In the genomic region with DNA sequence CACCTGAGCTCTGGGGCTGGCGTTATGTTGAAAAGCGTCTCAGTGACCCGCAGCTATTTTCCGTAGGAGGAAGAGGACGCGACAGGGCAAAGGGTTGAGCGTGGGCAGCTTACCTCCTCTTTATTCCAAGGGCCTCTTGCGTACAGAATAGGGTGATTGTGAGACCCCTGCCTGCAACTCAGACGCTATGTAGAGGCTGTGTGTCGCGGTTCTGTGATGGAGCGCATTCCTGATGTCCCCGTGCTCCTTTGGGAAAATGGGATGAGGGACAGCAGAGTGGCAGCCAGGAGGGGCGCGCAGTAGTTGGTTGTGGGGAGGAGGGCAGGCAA, we compare ENCODE assay signal across 1 cellular context.
TF ChIP-seq lines count a peak whose summit lies in the region.

No MANE protein-coding gene starts in this region.

TF ChIP-seq in GM23338, 12 proteins besides CTCF, POLR2A, EP300 and RAD21 (continued from another document):
- TF ChIP-seq, protein P1, sequence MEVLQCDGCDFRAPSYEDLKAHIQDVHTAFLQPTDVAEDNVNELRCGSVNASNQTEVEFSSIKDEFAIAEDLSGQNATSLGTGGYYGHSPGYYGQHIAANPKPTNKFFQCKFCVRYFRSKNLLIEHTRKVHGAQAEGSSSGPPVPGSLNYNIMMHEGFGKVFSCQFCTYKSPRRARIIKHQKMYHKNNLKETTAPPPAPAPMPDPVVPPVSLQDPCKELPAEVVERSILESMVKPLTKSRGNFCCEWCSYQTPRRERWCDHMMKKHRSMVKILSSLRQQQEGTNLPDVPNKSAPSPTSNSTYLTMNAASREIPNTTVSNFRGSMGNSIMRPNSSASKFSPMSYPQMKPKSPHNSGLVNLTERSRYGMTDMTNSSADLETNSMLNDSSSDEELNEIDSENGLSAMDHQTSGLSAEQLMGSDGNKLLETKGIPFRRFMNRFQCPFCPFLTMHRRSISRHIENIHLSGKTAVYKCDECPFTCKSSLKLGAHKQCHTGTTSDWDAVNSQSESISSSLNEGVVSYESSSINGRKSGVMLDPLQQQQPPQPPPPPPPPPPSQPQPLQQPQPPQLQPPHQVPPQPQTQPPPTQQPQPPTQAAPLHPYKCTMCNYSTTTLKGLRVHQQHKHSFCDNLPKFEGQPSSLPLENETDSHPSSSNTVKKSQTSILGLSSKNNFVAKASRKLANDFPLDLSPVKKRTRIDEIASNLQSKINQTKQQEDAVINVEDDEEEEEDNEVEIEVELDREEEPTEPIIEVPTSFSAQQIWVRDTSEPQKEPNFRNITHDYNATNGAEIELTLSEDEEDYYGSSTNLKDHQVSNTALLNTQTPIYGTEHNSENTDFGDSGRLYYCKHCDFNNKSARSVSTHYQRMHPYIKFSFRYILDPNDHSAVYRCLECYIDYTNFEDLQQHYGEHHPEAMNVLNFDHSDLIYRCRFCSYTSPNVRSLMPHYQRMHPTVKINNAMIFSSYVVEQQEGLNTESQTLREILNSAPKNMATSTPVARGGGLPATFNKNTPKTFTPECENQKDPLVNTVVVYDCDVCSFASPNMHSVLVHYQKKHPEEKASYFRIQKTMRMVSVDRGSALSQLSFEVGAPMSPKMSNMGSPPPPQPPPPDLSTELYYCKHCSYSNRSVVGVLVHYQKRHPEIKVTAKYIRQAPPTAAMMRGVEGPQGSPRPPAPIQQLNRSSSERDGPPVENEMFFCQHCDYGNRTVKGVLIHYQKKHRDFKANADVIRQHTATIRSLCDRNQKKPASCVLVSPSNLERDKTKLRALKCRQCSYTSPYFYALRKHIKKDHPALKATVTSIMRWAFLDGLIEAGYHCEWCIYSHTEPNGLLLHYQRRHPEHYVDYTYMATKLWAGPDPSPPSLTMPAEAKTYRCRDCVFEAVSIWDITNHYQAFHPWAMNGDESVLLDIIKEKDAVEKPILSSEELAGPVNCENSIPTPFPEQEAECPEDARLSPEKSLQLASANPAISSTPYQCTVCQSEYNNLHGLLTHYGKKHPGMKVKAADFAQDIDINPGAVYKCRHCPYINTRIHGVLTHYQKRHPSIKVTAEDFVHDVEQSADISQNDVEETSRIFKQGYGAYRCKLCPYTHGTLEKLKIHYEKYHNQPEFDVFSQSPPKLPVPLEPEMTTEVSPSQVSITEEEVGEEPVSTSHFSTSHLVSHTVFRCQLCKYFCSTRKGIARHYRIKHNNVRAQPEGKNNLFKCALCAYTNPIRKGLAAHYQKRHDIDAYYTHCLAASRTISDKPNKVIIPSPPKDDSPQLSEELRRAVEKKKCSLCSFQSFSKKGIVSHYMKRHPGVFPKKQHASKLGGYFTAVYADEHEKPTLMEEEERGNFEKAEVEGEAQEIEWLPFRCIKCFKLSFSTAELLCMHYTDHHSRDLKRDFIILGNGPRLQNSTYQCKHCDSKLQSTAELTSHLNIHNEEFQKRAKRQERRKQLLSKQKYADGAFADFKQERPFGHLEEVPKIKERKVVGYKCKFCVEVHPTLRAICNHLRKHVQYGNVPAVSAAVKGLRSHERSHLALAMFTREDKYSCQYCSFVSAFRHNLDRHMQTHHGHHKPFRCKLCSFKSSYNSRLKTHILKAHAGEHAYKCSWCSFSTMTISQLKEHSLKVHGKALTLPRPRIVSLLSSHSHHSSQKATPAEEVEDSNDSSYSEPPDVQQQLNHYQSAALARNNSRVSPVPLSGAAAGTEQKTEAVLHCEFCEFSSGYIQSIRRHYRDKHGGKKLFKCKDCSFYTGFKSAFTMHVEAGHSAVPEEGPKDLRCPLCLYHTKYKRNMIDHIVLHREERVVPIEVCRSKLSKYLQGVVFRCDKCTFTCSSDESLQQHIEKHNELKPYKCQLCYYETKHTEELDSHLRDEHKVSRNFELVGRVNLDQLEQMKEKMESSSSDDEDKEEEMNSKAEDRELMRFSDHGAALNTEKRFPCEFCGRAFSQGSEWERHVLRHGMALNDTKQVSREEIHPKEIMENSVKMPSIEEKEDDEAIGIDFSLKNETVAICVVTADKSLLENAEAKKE (CRISPR knock-in tag; IDR thresholded peaks at IDR 0.05) = no peak
- TF ChIP-seq EZH2phosphoT487 (IDR thresholded peaks at IDR 0.05; ENCODE audit: unreplicated experiment) = no peak
- TF ChIP-seq STAT1 (IDR thresholded peaks at IDR 0.05; ENCODE audit: unreplicated experiment) = no peak
- TF ChIP-seq JUNB (IDR thresholded peaks at IDR 0.05; ENCODE audit: unreplicated experiment) = no peak
- TF ChIP-seq, protein P2, sequence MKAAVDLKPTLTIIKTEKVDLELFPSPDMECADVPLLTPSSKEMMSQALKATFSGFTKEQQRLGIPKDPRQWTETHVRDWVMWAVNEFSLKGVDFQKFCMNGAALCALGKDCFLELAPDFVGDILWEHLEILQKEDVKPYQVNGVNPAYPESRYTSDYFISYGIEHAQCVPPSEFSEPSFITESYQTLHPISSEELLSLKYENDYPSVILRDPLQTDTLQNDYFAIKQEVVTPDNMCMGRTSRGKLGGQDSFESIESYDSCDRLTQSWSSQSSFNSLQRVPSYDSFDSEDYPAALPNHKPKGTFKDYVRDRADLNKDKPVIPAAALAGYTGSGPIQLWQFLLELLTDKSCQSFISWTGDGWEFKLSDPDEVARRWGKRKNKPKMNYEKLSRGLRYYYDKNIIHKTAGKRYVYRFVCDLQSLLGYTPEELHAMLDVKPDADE (IDR thresholded peaks at IDR 0.05) = no peak
